In the genomic region with DNA sequence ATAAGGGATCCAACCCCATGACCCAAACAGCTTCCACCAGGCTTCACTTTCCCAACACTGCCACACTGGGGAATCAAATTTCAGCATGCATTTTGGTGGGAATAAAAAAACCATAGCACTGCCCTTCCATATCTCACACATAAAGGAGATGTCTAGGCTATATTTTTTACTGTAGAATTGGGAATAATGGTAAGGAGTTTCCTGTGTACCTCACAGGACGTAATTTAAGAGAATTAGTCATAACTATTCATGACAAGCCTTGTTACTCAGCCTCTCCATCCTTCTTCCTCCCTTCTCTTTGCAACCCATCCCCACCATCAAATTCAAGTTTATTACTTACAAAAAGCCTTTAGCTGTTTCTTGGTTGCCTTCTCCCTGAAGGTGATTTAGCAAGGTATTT, we compare ENCODE assay signal across 26 cellular contexts.
A peak's percentile ranks its signal among the peaks of the same experiment; 100 is the strongest.
DNase-seq lines count a peak whose midpoint lies in the region; ATAC-seq and TF ChIP-seq lines count a peak whose summit lies in the region.
"Had no signal": no experiment of that assay in that cellular context is flagged by ENCODE, and none has a peak within 500 bp of the region (broad histone marks: within the 10 kb centered on the region; RNA-seq: fewer than 3 reads in every experiment).

No MANE protein-coding gene starts in this region.

- no peak overlapping the region for H2BK15ac ChIP-seq in mesendoderm (replicated peaks; ENCODE audit: low read depth)

- H3K27ac Mint-ChIP-seq in endodermal cell: no peak overlapping the region
- H3K27ac Mint-ChIP-seq: CD14-positive monocyte had no signal

- no peaks in the 10 kb centered on the region for H3K79me1 ChIP-seq in mesendoderm (ENCODE audit: low read length)

- ATAC-seq in right lobe of liver: no peak
- no peak for ATAC-seq in Right ventricle myocardium superior (ENCODE audit: poor library complexity)

- H4K5ac ChIP-seq in mesendoderm (ENCODE audit: low read length): no peak overlapping the region

- no peak overlapping the region for H3K4me3 Mint-ChIP-seq in endodermal cell
- H3K4me3 Mint-ChIP-seq: CD14-positive monocyte, IgD-negative memory B cell had no signal

- H3K9me3 ChIP-seq in endodermal cell (ENCODE audit: control insufficient read depth, low read length) (peaks cover 55% of the 10 kb centered on the region), right lobe of liver (no peaks in the 10 kb centered on the region)
- H3K9me3 ChIP-seq: BE2C, HAP-1, SK-N-SH had no signal

- no peaks in the 10 kb centered on the region for H3K27me3 ChIP-seq in endodermal cell (ENCODE audit: control insufficient read depth, insufficient read depth, low read length, poor library complexity, severe bottlenecking)
- no peaks in the 10 kb centered on the region for H3K27me3 ChIP-seq in mesendoderm (ENCODE audit: insufficient read depth, low read length, poor library complexity)
- H3K27me3 ChIP-seq in right lobe of liver: no peaks in the 10 kb centered on the region
- H3K27me3 ChIP-seq: BE2C had no signal

- peaks cover 60% of the 10 kb centered on the region for H3K9me3 Mint-ChIP-seq in endodermal cell

- H3K27ac ChIP-seq in endodermal cell (ENCODE audit: low read depth, low read length) (no peak overlapping the region), mesendoderm (ENCODE audit: low read depth, low read length) (peak overlapping the region; percentile 4), right lobe of liver (no peak overlapping the region)
- H3K27ac ChIP-seq: KMS-11 had no signal

- no peak overlapping the region for H3K56ac ChIP-seq in mesendoderm (ENCODE audit: low read length)

- H3K4me3 ChIP-seq in endodermal cell (ENCODE audit: low read length): peak overlapping the region; percentile 56
- no peak overlapping the region for H3K4me3 ChIP-seq in mesendoderm (ENCODE audit: low read length)
- H3K4me3 ChIP-seq in right lobe of liver: no peak overlapping the region
- H3K4me3 ChIP-seq: HAP-1 had no signal

- H3K79me2 ChIP-seq in mesendoderm (ENCODE audit: control insufficient read depth, insufficient read depth, low read length): no peaks in the 10 kb centered on the region

- H2BK5ac ChIP-seq in mesendoderm (ENCODE audit: low read length): no peak overlapping the region

- no peak overlapping the region for H2AK5ac ChIP-seq in mesendoderm (ENCODE audit: low read length)

- H3K36me3 Mint-ChIP-seq in endodermal cell (ENCODE audit: low read depth): peaks cover 5% of the 10 kb centered on the region
- H3K36me3 Mint-ChIP-seq: CD14-positive monocyte had no signal

- H3K36me3 ChIP-seq in endodermal cell (ENCODE audit: control insufficient read depth, insufficient read depth, low read length): no peaks in the 10 kb centered on the region
- no peaks in the 10 kb centered on the region for H3K36me3 ChIP-seq in mesendoderm (ENCODE audit: control insufficient read depth, insufficient read depth, low read length)
- no peaks in the 10 kb centered on the region for H3K36me3 ChIP-seq in right lobe of liver
- H3K36me3 ChIP-seq: BE2C, HAP-1 had no signal

- H4K8ac ChIP-seq in mesendoderm (ENCODE audit: low read depth, low read length): no peak overlapping the region

- TF ChIP-seq CTCF in endodermal cell (conservative IDR thresholded peaks at IDR 0.05) (no peak), right lobe of liver (IDR thresholded peaks at IDR 0.05) (no peak)

- intact Hi-C loops in right lobe of liver (cut with DNase I): no loop called here
- intact Hi-C loops in Right ventricle myocardium superior (cut with DNase I): no loop called here

- peak overlapping the region; percentile 90 for H2BK120ac ChIP-seq in mesendoderm (ENCODE audit: low read depth, low read length)

- no peak overlapping the region for H3K4me2 ChIP-seq in mesendoderm (ENCODE audit: low read length)
- H3K4me2 ChIP-seq: KMS-11, SK-N-SH had no signal

- peaks cover 12% of the 10 kb centered on the region for H3K4me1 ChIP-seq in endodermal cell (ENCODE audit: control insufficient read depth, insufficient read depth, low read length)
- H3K4me1 ChIP-seq in mesendoderm (ENCODE audit: control insufficient read depth, low read depth, low read length): peaks cover 6% of the 10 kb centered on the region
- no peaks in the 10 kb centered on the region for H3K4me1 ChIP-seq in right lobe of liver
- H3K4me1 ChIP-seq: BE2C, HAP-1 had no signal

- H3K23ac ChIP-seq in mesendoderm (ENCODE audit: low read length): no peak overlapping the region

- 82% methylated on average over 1 of the region's 1 CpG; no CpG with 5 or more reads in 1 of the 2 experiments for WGBS in endodermal cell (ENCODE audit: insufficient coverage in 1 of 2, insufficient read length in 1 of 2), 2 experiments
- no CpG with 5 or more reads among the region's 1 CpG for WGBS in mesendoderm (ENCODE audit: extremely low coverage, insufficient coverage, low lambda C conversion rate)
- 21% methylated on average over 1 of the region's 1 CpG for WGBS in right lobe of liver (ENCODE audit: insufficient coverage, low coverage, low lambda C conversion rate, missing lambda C conversion rate)

- H3K9ac ChIP-seq in endodermal cell (ENCODE audit: extremely low read depth, low read length, poor library complexity, severe bottlenecking): no peak overlapping the region
- H3K9ac ChIP-seq in mesendoderm (ENCODE audit: low read length): no peak overlapping the region
- H3K9ac ChIP-seq: KMS-11, SK-N-SH had no signal

- TF ChIP-seq POLR2A in right lobe of liver (IDR thresholded peaks at IDR 0.05): no peak

- H3K18ac ChIP-seq in mesendoderm (ENCODE audit: low read length): no peak overlapping the region

- peak; percentile 8 for DNase-seq in NCI-H748 (lab: John Stamatoyannopoulos, UW; ENCODE audit: unreplicated experiment)
- DNase-seq in NCI-H748 treated with DMSO at 0.1 percent for 48 hours (lab: John Stamatoyannopoulos, UW): no peak
- DNase-seq in LHCN-M2 (ENCODE audit: low read depth): peak; percentile 35
- no peak for DNase-seq in endodermal cell
- DNase-seq in mesendoderm: no peak
- DNase-seq in right lobe of liver: no peak
- DNase-seq in Right ventricle myocardium superior: no peak
- no peak for DNase-seq in NCI-H2227 (lab: John Stamatoyannopoulos, UW; ENCODE audit: unreplicated experiment)
- DNase-seq: 8988T, ACHN, BE2C, Calu3, DMS79 treated with DMSO at 0.1 percent for 48 hours, GOT3, NCI-H1092, NCI-H1417 treated with DMSO at 0.1 percent for 48 hours, NCI-H1694 treated with DMSO at 0.1 percent for 48 hours, NCI-H2081, NCI-H446, NCI-H524 treated with DMSO at 0.1 percent for 48 hours, SK-N-SH, SW 1271 had no signal

- no peaks in the 10 kb centered on the region for H3K27me3 Mint-ChIP-seq in endodermal cell (ENCODE audit: insufficient read depth)
- H3K27me3 Mint-ChIP-seq: IgD-negative memory B cell had no signal

- peaks cover 8% of the 10 kb centered on the region for H3K4me1 Mint-ChIP-seq in endodermal cell
- H3K4me1 Mint-ChIP-seq: CD14-positive monocyte, IgD-negative memory B cell had no signal

- H3K4ac ChIP-seq in mesendoderm (ENCODE audit: low read depth, low read length): no peak overlapping the region

Comparison
In these comparisons a context has a peak if more than half of its experiments do, and no peak if none do; other contexts are left out.
1. DNase-seq: peak in NCI-H748 (single experiment) and LHCN-M2 (single experiment); none in NCI-H748 treated with DMSO at 0.1 percent for 48 hours (single experiment), endodermal cell (single experiment), mesendoderm (single experiment), right lobe of liver (0 of 3), Right ventricle myocardium superior (single experiment) and NCI-H2227 (single experiment).